Comparison of ENCODE assay signal across 1 cellular context in genomic region chr13:33287142-33287882, GRCh38.
TF ChIP-seq lines count a peak whose summit lies in the region.

No MANE protein-coding gene starts in this region.

TF ChIP-seq in IMR-90, 13 proteins besides CTCF, POLR2A, EP300 and RAD21 (continued from another document):
- TF ChIP-seq CEBPB (IDR thresholded peaks at IDR 0.05; ENCODE audit: low read depth, low read length) (no peak), MAZ (IDR thresholded peaks at IDR 0.05; ENCODE audit: borderline replicate concordance, low read depth, low read length) (no peak), ELK1 (IDR thresholded peaks at IDR 0.05; ENCODE audit: borderline replicate concordance, low read depth, low read length) (no peak), BHLHE40 (IDR thresholded peaks at IDR 0.05; ENCODE audit: low read depth, low read length) (no peak), RCOR1 (IDR thresholded peaks at IDR 0.05; ENCODE audit: insufficient replicate concordance, low read length) (no peak), CHD1 (IDR thresholded peaks at IDR 0.05; ENCODE audit: low read depth, low read length) (no peak), FOS (IDR thresholded peaks at IDR 0.05; ENCODE audit: low read depth, low read length) (no peak), RFX5 (IDR thresholded peaks at IDR 0.05; ENCODE audit: low read depth, low read length) (no peak), USF2 (IDR thresholded peaks at IDR 0.05; ENCODE audit: low read depth, low read length) (no peak)
